Comparison of ENCODE assay signal across 8 cellular contexts in genomic region chr5:132777209-132778069, GRCh38. TPM values are rescaled to one million over a fixed set of nuclear protein-coding genes. Genes with fewer than 3 reads are reported as not detected.
DNase-seq lines count a peak whose midpoint lies in the region; ATAC-seq lines count a peak whose summit lies in the region.

Gene SEPTIN8, minus strand, starts transcription at chr5:132777239. Its CDS starts 102 bp downstream, at chr5:132777137.

- H3K36me3 Mint-ChIP-seq in stimulated activated naive B cell treated with anti-CD40 and anti-IgM and Interleukin-4, amounts not matched to agents 10 μg/mL and 1 μg/mL and 100 μg/mL, for 72 hours = no peaks in the 10 kb centered on the region

- peaks cover 5 to 14% of the 10 kb centered on the region in 2 donors for H3K4me1 Mint-ChIP-seq in stimulated activated naive B cell treated with anti-CD40 and anti-IgM and Interleukin-4, amounts not matched to agents 10 μg/mL and 1 μg/mL and 100 μg/mL, for 72 hours

- H3K9me3 Mint-ChIP-seq in stimulated activated naive B cell treated with anti-CD40 and anti-IgM and Interleukin-4, amounts not matched to agents 10 μg/mL and 1 μg/mL and 100 μg/mL, for 72 hours = no peaks in the 10 kb centered on the region

- in situ Hi-C loops in endometrial microvascular endothelial cells (cut with HindIII; ENCODE audit: inconsistent ontology term, low pct_unique_long_range_greater_than_20kb, low sequenced_read_pairs) = no loop called here

- H3K27me3 Mint-ChIP-seq in stimulated activated naive B cell treated with anti-CD40 and anti-IgM and Interleukin-4, amounts not matched to agents 10 μg/mL and 1 μg/mL and 100 μg/mL, for 72 hours = peaks cover 54 to 79% of the 10 kb centered on the region in 2 donors

- H3K27ac Mint-ChIP-seq in stimulated activated naive B cell treated with anti-CD40 and anti-IgM and Interleukin-4, amounts not matched to agents 10 μg/mL and 1 μg/mL and 100 μg/mL, for 72 hours = peak within 1 kb of the TSS; percentile 56

- ATAC-seq in GM21529 (IDR thresholded peaks at IDR 0.05; ENCODE audit: unreplicated experiment) = peak; percentile 62
- peak; percentile 75 to 84 for ATAC-seq in stimulated activated naive B cell treated with anti-CD40 and anti-IgM and Interleukin-4, amounts not matched to agents 10 μg/mL and 1 μg/mL and 100 μg/mL, for 72 hours (replicated peaks)

- H3K4me3 Mint-ChIP-seq in stimulated activated naive B cell treated with anti-CD40 and anti-IgM and Interleukin-4, amounts not matched to agents 10 μg/mL and 1 μg/mL and 100 μg/mL, for 72 hours = peak within 1 kb of the TSS; percentile 77 to 81

- peak; percentile 64 for DNase-seq in EH (ENCODE audit: low read depth)
- DNase-seq in LoVo (ENCODE audit: low spot score) = peak; percentile 54
- DNase-seq in activated CD8-positive, alpha-beta memory T cell treated with anti-CD3 and anti-CD28 coated beads for 24 hours = peak; percentile 82
- DNase-seq in mesenteric fat pad (ENCODE audit: low spot score) = peak; percentile 90
- DNase-seq in stimulated activated naive B cell treated with anti-CD40 and anti-IgM and Interleukin-4, amounts not matched to agents 10 μg/mL and 1 μg/mL and 100 μg/mL, for 72 hours = peak; percentile 28
- no peak for DNase-seq in putamen (ENCODE audit: low spot score)

RNA-seq across cellular contexts. Expression of gene SEPTIN8, which starts in this region (rescaled TPM):
- total RNA-seq in endometrial microvascular endothelial cells (ENCODE audit: inconsistent ontology term) (61.0 TPM), mesenteric fat pad (33.4 TPM)
